ENCODE assay signal across 8 cellular contexts in genomic region chr4:94397635-94398034, GRCh38. TPM values are rescaled to one million over a fixed set of nuclear protein-coding genes. Genes with fewer than 3 reads are reported as not detected.
"Had no signal": no experiment of that assay in that cellular context is flagged by ENCODE, and none has a peak within 500 bp of the region (broad histone marks: within the 10 kb centered on the region; RNA-seq: fewer than 3 reads in every experiment).

No MANE protein-coding gene starts in this region.

- FAIRE-seq: H54 had no signal

- H3K27ac ChIP-seq: HL-60 had no signal

- DNase-seq: GOT3, H9, HCEC 1CT, KG1 had no signal

RNA-seq across cellular contexts. Expression of gene HPGDS, which starts 55.0 kb away (rescaled TPM):
- total RNA-seq: H9, HT1080 had no signal
- polyA plus RNA-seq: IgD-negative memory B cell had no signal
